Comparison of ENCODE assay signal across 8 cellular contexts in genomic region chr16:31333686-31334649, GRCh38. TPM values are rescaled to one million over a fixed set of nuclear protein-coding genes. Genes with fewer than 3 reads are reported as not detected.
DNase-seq lines count a peak whose midpoint lies in the region; ATAC-seq and TF ChIP-seq lines count a peak whose summit lies in the region.

No MANE protein-coding gene starts in this region.

- no peaks in the 10 kb centered on the region for H3K79me2 ChIP-seq in Karpas-422 (ENCODE audit: low read length)

- H3K9me3 ChIP-seq in Karpas-422 (ENCODE audit: low read length) = no peaks in the 10 kb centered on the region

- no peak overlapping the region for H3K4me3 ChIP-seq in AG09309 (ENCODE audit: control insufficient read depth, low read depth, low read length)
- no peak overlapping the region for H3K4me3 ChIP-seq in GM12864 (ENCODE audit: low read depth, low read length)
- H3K4me3 ChIP-seq in Karpas-422 (ENCODE audit: low read length) = no peak overlapping the region

- no peak overlapping the region for H3K4me2 ChIP-seq in Karpas-422 (ENCODE audit: low read depth, low read length, poor library complexity, severe bottlenecking)

- TF ChIP-seq CTCF in AG09309 (IDR thresholded peaks at IDR 0.05; ENCODE audit: control insufficient read depth, insufficient read depth, low read depth, low read length, missing control alignments) (peak; percentile 20), GM12864 (IDR thresholded peaks at IDR 0.05; ENCODE audit: low read depth, low read length, missing control alignments) (peak; percentile 72), activated B cell treated with CpG ODN at 0.5 μM for 24 hours (IDR thresholded peaks at IDR 0.05) (no peak)

- POLR2A ChIA-PET in activated B cell treated with CpG ODN at 0.5 μM for 24 hours (lab: Charles Lee) = interaction anchor here (0.6 to 2.0 kb wide), 7 partner anchors 18 to 1405 kb away, joined by 3 to 11 read pairs (median 4); partner anchors contain the start of genes FUS, KAT8 and PYDC1

- no peak overlapping the region for H3K9ac ChIP-seq in Karpas-422 (ENCODE audit: low read length)

- no peak overlapping the region for H3K27ac ChIP-seq in Karpas-422 (ENCODE audit: low read length)

- ATAC-seq in activated B cell treated with CpG ODN at 0.5 μM for 24 hours (ENCODE audit: low read depth) = peak; percentile 91

- H3K4me3 Mint-ChIP-seq in activated B cell treated with CpG ODN at 0.5 μM for 24 hours = no peak overlapping the region

- DNase-seq in AG09309 (ENCODE audit: low read depth) = no peak
- no peak for DNase-seq in GM12864 (ENCODE audit: low read depth)
- DNase-seq in Karpas-422 = peak; percentile 74
- DNase-seq in activated B cell treated with CpG ODN at 0.5 μM for 24 hours = no peak
- DNase-seq in iPS-NIHi7 (ENCODE audit: extremely low spot score) = peak; percentile 76
- no peak for DNase-seq in anterior cingulate cortex (lab: John Stamatoyannopoulos, UW)
- no peak for DNase-seq in putamen (ENCODE audit: low spot score)
- no peak for DNase-seq in NCI-H2227 (lab: John Stamatoyannopoulos, UW; ENCODE audit: unreplicated experiment)

- H3K36me3 Mint-ChIP-seq in activated B cell treated with CpG ODN at 0.5 μM for 24 hours (ENCODE audit: low read depth) = peaks cover 4% of the 10 kb centered on the region

- CTCF ChIA-PET in activated B cell treated with CpG ODN at 0.5 μM for 24 hours (lab: Charles Lee) = interaction anchor here (0.6 to 2.8 kb wide), 12 partner anchors 16 to 535 kb away, joined by 3 to 20 read pairs (median 4); partner anchors contain the start of genes PYCARD and PYDC1

- H3K4me1 Mint-ChIP-seq in activated B cell treated with CpG ODN at 0.5 μM for 24 hours = peaks cover 18% of the 10 kb centered on the region

- no peaks in the 10 kb centered on the region for H3K4me1 ChIP-seq in Karpas-422 (ENCODE audit: low read length)

- intact Hi-C loops in activated B cell treated with CpG ODN at 0.5 μM for 24 hours (cut with micrococcal nuclease) = loop anchor here (1.0 to 10.0 kb wide), 7 partner anchors 48 to 533 kb away; partner anchors contain the start of genes FUS, HSD3B7, KAT8 and PYCARD

- H4K20me1 ChIP-seq in Karpas-422 (ENCODE audit: insufficient read depth, low read depth, low read length) = no peaks in the 10 kb centered on the region

- H3K27me3 Mint-ChIP-seq in activated B cell treated with CpG ODN at 0.5 μM for 24 hours = peaks cover 13% of the 10 kb centered on the region

- H3K36me3 ChIP-seq in Karpas-422 (ENCODE audit: insufficient read depth, low read length) = no peaks in the 10 kb centered on the region

- no peak overlapping the region for H3K27ac Mint-ChIP-seq in activated B cell treated with CpG ODN at 0.5 μM for 24 hours

- H3K9me2 ChIP-seq in Karpas-422 (replicated peaks; ENCODE audit: insufficient read depth, low read length) = no peaks in the 10 kb centered on the region

- no peak overlapping the region for H2AFZ ChIP-seq in Karpas-422 (ENCODE audit: low read length)

- no peaks in the 10 kb centered on the region for H3K27me3 ChIP-seq in Karpas-422 (ENCODE audit: low read length)

- no peaks in the 10 kb centered on the region for H3K9me3 Mint-ChIP-seq in activated B cell treated with CpG ODN at 0.5 μM for 24 hours

RNA-seq across cellular contexts. Expression of gene ITGAX, which starts 21.0 kb away (rescaled TPM):
- 0.52 TPM in 1 of 2 replicates, not detected in the other for total RNA-seq in Karpas-422 (2014; rRNA removed; shearing (Covaris generic); ENCODE audit: low replicate concordance)
- 81.9 and 100 TPM in 2 replicates for total RNA-seq in activated B cell treated with CpG ODN at 0.5 μM for 24 hours

RNA-seq across cellular contexts. Expression of gene ITGAD, which starts 59.2 kb away (rescaled TPM):
- not detected in 2 replicates for total RNA-seq in Karpas-422 (2014; rRNA removed; shearing (Covaris generic); ENCODE audit: low replicate concordance)
- total RNA-seq in activated B cell treated with CpG ODN at 0.5 μM for 24 hours = 0.05 and 0.07 TPM in 2 replicates

Comparison
In these comparisons a context has a peak if more than half of its experiments do, and no peak if none do; other contexts are left out.
1. DNase-seq: peak in Karpas-422 (single experiment) and iPS-NIHi7 (single experiment); none in AG09309 (single experiment), GM12864 (single experiment), activated B cell treated with CpG ODN at 0.5 μM for 24 hours (single experiment), anterior cingulate cortex (0 of 58), putamen (single experiment) and NCI-H2227 (single experiment).
2. RNA of gene ITGAX, which starts 21.0 kb away (total RNA-seq): 81.9 to 100 TPM in activated B cell treated with CpG ODN at 0.5 μM for 24 hours; 0.52 TPM in Karpas-422; every median in the first group is over 10 times any median in the second.